14 cellular contexts compared by ENCODE assay signal in genomic region chr2:171154348-171154747, GRCh38. TPM values are rescaled to one million over a fixed set of nuclear protein-coding genes. Genes with fewer than 3 reads are reported as not detected.
DNase-seq lines count a peak whose midpoint lies in the region; ATAC-seq lines count a peak whose summit lies in the region.
"Had no signal": no experiment of that assay in that cellular context is flagged by ENCODE, and none has a peak within 500 bp of the region (broad histone marks: within the 10 kb centered on the region; RNA-seq: fewer than 3 reads in every experiment).

No MANE protein-coding gene starts in this region.

- H4K8ac ChIP-seq in mesenchymal stem cell (ENCODE audit: low read length): no peak overlapping the region

- intact Hi-C loops in activated T-helper 1 cell treated with anti-CD3 and anti-CD28 coated beads, Interleukin-12 subunit alpha, Interleukin-12 subunit beta, Interleukin-2, Interleukin-4 antibody, amounts not matched to agents 30 ng/mL and 10 ng/mL and 1 ng/mL, durations not matched to agents 14 hours and 24 hours and 36 hours (cut with micrococcal nuclease): no loop called here

- H2BK5ac ChIP-seq in mesenchymal stem cell (ENCODE audit: low read depth, low read length, poor library complexity, severe bottlenecking): no peak overlapping the region

- no peaks in the 10 kb centered on the region for H3K36me3 ChIP-seq in mesenchymal stem cell (ENCODE audit: control insufficient read depth in 1 of 2, insufficient read depth in 2 of 2, low read depth in 1 of 2, low read length in 2 of 2)
- H3K36me3 ChIP-seq: esophagus muscularis mucosa, stomach had no signal

- no peak for ATAC-seq in T-helper 17 cell
- ATAC-seq in GM21576 (IDR thresholded peaks at IDR 0.05; ENCODE audit: unreplicated experiment): no peak

- H3K4me1 ChIP-seq in mesenchymal stem cell (ENCODE audit: control insufficient read depth, insufficient read depth, low read depth, low read length): peaks cover 3% of the 10 kb centered on the region

- no peaks in the 10 kb centered on the region for H3K9me3 Mint-ChIP-seq in IgD-negative memory B cell
- H3K9me3 Mint-ChIP-seq in activated T-helper 1 cell treated with anti-CD3 and anti-CD28 coated beads, Interleukin-12 subunit alpha, Interleukin-12 subunit beta, Interleukin-2, Interleukin-4 antibody, amounts not matched to agents 30 ng/mL and 10 ng/mL and 1 ng/mL, durations not matched to agents 14 hours and 24 hours and 36 hours: no peaks in the 10 kb centered on the region

- no peak overlapping the region for H2BK12ac ChIP-seq in mesenchymal stem cell (ENCODE audit: low read length in 2 of 2)

- no peak overlapping the region for H3K27ac ChIP-seq in mesenchymal stem cell (ENCODE audit: low read length, poor library complexity, severe bottlenecking)
- H3K27ac ChIP-seq: esophagus muscularis mucosa, stomach had no signal

- no peak overlapping the region for H4K91ac ChIP-seq in mesenchymal stem cell (ENCODE audit: low read length)

- no peak overlapping the region for H3K23ac ChIP-seq in mesenchymal stem cell (ENCODE audit: low read length in 2 of 2)

- H2AK5ac ChIP-seq in mesenchymal stem cell (ENCODE audit: low read length, severe bottlenecking): no peak overlapping the region

- no peak overlapping the region for H2BK15ac ChIP-seq in mesenchymal stem cell (ENCODE audit: low read depth, poor library complexity, severe bottlenecking)

- H3K4me2 ChIP-seq in mesenchymal stem cell (ENCODE audit: low read length, poor library complexity, severe bottlenecking): no peak overlapping the region

- no peaks in the 10 kb centered on the region for H3K9me3 ChIP-seq in T-helper 17 cell (ENCODE audit: control insufficient read depth, low read length, poor library complexity, severe bottlenecking)
- no peaks in the 10 kb centered on the region for H3K9me3 ChIP-seq in mesenchymal stem cell (ENCODE audit: control insufficient read depth, low read length)
- H3K9me3 ChIP-seq: esophagus muscularis mucosa, stomach had no signal

- H3K4me3 ChIP-seq in mesenchymal stem cell (ENCODE audit: insufficient read depth in 1 of 2, low read depth in 1 of 2, low read length in 2 of 2): no peak overlapping the region
- H3K4me3 ChIP-seq: esophagus muscularis mucosa, stomach had no signal

- peak overlapping the region; percentile 50 for H3K9ac ChIP-seq in mesenchymal stem cell (ENCODE audit: low read length)

- no CpG with 5 or more reads among the region's 1 CpG for WGBS in mesenchymal stem cell

- H3K4me3 Mint-ChIP-seq in IgD-negative memory B cell (peak overlapping the region in 2 of 4 donors; percentile 32 to 36), T-helper 17 cell (peak overlapping the region; percentile 36)
- H3K4me3 Mint-ChIP-seq in activated T-helper 1 cell treated with anti-CD3 and anti-CD28 coated beads, Interleukin-12 subunit alpha, Interleukin-12 subunit beta, Interleukin-2, Interleukin-4 antibody, amounts not matched to agents 30 ng/mL and 10 ng/mL and 1 ng/mL, durations not matched to agents 14 hours and 24 hours and 36 hours: no peak overlapping the region

- H3K4me1 Mint-ChIP-seq in IgD-negative memory B cell: peaks cover 59 to 67% (median 63%) of the 10 kb centered on the region in 3 donors
- H3K4me1 Mint-ChIP-seq in T-helper 17 cell: peaks cover 60% of the 10 kb centered on the region
- peaks cover 62% of the 10 kb centered on the region for H3K4me1 Mint-ChIP-seq in activated T-helper 1 cell treated with anti-CD3 and anti-CD28 coated beads, Interleukin-12 subunit alpha, Interleukin-12 subunit beta, Interleukin-2, Interleukin-4 antibody, amounts not matched to agents 30 ng/mL and 10 ng/mL and 1 ng/mL, durations not matched to agents 14 hours and 24 hours and 36 hours (ENCODE audit: low read depth)

- in situ Hi-C loops in Caki2 (cut with HindIII; ENCODE audit: low pct_unique_long_range_greater_than_20kb, low sequenced_read_pairs): no loop called here

- H3K14ac ChIP-seq in mesenchymal stem cell (ENCODE audit: low read length in 2 of 2): no peak overlapping the region

- H3K79me1 ChIP-seq in mesenchymal stem cell (replicated peaks; ENCODE audit: low read length, poor library complexity, severe bottlenecking): peaks cover 2% of the 10 kb centered on the region

- H3K27ac Mint-ChIP-seq in IgD-negative memory B cell: peak overlapping the region; percentile 31 to 61 (median 32)
- peak overlapping the region; percentile 16 for H3K27ac Mint-ChIP-seq in T-helper 17 cell
- H3K27ac Mint-ChIP-seq in activated T-helper 1 cell treated with anti-CD3 and anti-CD28 coated beads, Interleukin-12 subunit alpha, Interleukin-12 subunit beta, Interleukin-2, Interleukin-4 antibody, amounts not matched to agents 30 ng/mL and 10 ng/mL and 1 ng/mL, durations not matched to agents 14 hours and 24 hours and 36 hours: no peak overlapping the region

- H2BK120ac ChIP-seq in mesenchymal stem cell (ENCODE audit: low read depth, low read length): no peak overlapping the region

- H3K4ac ChIP-seq in mesenchymal stem cell (ENCODE audit: low read depth in 1 of 2, low read length in 2 of 2): no peak overlapping the region

- H3K18ac ChIP-seq in mesenchymal stem cell (ENCODE audit: low read depth in 1 of 2, low read length in 2 of 2): no peak overlapping the region

- H3K27me3 Mint-ChIP-seq in IgD-negative memory B cell (no peaks in the 10 kb centered on the region), T-helper 17 cell (no peaks in the 10 kb centered on the region)
- H3K27me3 Mint-ChIP-seq in activated T-helper 1 cell treated with anti-CD3 and anti-CD28 coated beads, Interleukin-12 subunit alpha, Interleukin-12 subunit beta, Interleukin-2, Interleukin-4 antibody, amounts not matched to agents 30 ng/mL and 10 ng/mL and 1 ng/mL, durations not matched to agents 14 hours and 24 hours and 36 hours (ENCODE audit: insufficient read depth): peaks cover 2% of the 10 kb centered on the region

- DNase-seq in Caki2 (ENCODE audit: low read depth) (peak; percentile 32), T-helper 17 cell (no peak), mesenchymal stem cell (peak; percentile 33), NCI-H69 (lab: John Stamatoyannopoulos, UW) (no peak)
- DNase-seq in activated T-helper 1 cell treated with anti-CD3 and anti-CD28 coated beads, Interleukin-12 subunit alpha, Interleukin-12 subunit beta, Interleukin-2, Interleukin-4 antibody, amounts not matched to agents 30 ng/mL and 10 ng/mL and 1 ng/mL, durations not matched to agents 14 hours and 24 hours and 36 hours (ENCODE audit: low spot score): no peak
- DNase-seq: activated CD4-positive, alpha-beta T cell treated with anti-CD3 and anti-CD28 coated beads for 1 hour; activated gamma-delta T cell treated with Interleukin-2 at 50 U/mL for 16 hours; central memory CD4-positive, alpha-beta T cell; retina; Right ventricle myocardium superior; stomach had no signal

- no peaks in the 10 kb centered on the region for H3K27me3 ChIP-seq in mesenchymal stem cell (ENCODE audit: control insufficient read depth in 1 of 2, insufficient read depth in 1 of 2, low read length in 2 of 2)
- H3K27me3 ChIP-seq: esophagus muscularis mucosa, stomach had no signal

- H2AFZ ChIP-seq in mesenchymal stem cell (ENCODE audit: low read depth, low read length): no peak overlapping the region

- H3K36me3 Mint-ChIP-seq in IgD-negative memory B cell: peaks cover 2% of the 10 kb centered on the region
- H3K36me3 Mint-ChIP-seq in T-helper 17 cell (ENCODE audit: low read depth): peaks cover under 1% of the 10 kb centered on the region
- peaks cover 2% of the 10 kb centered on the region for H3K36me3 Mint-ChIP-seq in activated T-helper 1 cell treated with anti-CD3 and anti-CD28 coated beads, Interleukin-12 subunit alpha, Interleukin-12 subunit beta, Interleukin-2, Interleukin-4 antibody, amounts not matched to agents 30 ng/mL and 10 ng/mL and 1 ng/mL, durations not matched to agents 14 hours and 24 hours and 36 hours (ENCODE audit: low read depth)

RNA-seq across cellular contexts. Expression of gene TLK1, which starts 6.3 kb away (rescaled TPM):
- 14.8 and 19.8 TPM in 2 replicates for total RNA-seq in Caki2 (2014; rRNA removed; shearing (Covaris generic); ENCODE audit: low replicate concordance)
- polyA plus RNA-seq in IgD-negative memory B cell: 104 TPM
- total RNA-seq in T-helper 17 cell: 100 to 1,000 TPM; 147 to 193 TPM
- polyA plus RNA-seq in mesenchymal stem cell (2013, experiment 1 of 2): 28.6 TPM
- 27.2 TPM for polyA plus RNA-seq in mesenchymal stem cell (2013, experiment 2 of 2)
- total RNA-seq in activated T-helper 1 cell treated with anti-CD3 and anti-CD28 coated beads, Interleukin-12 subunit alpha, Interleukin-12 subunit beta, Interleukin-2, Interleukin-4 antibody, amounts not matched to agents 30 ng/mL and 10 ng/mL and 1 ng/mL, durations not matched to agents 14 hours and 24 hours and 36 hours: 106 and 112 TPM in 2 replicates

Comparison
In these comparisons a context has a peak if more than half of its experiments do, and no peak if none do; other contexts are left out.
1. DNase-seq: peak in Caki2 (single experiment) and mesenchymal stem cell (single experiment); none in T-helper 17 cell (0 of 3), activated T-helper 1 cell treated with anti-CD3 and anti-CD28 coated beads, Interleukin-12 subunit alpha, Interleukin-12 subunit beta, Interleukin-2, Interleukin-4 antibody, amounts not matched to agents 30 ng/mL and 10 ng/mL and 1 ng/mL, durations not matched to agents 14 hours and 24 hours and 36 hours (single experiment) and NCI-H69 (single experiment).